15 cellular contexts compared by ENCODE assay signal in genomic region chr22:39360674-39361413, GRCh38. TPM values are rescaled to one million over a fixed set of nuclear protein-coding genes. Genes with fewer than 3 reads are reported as not detected.
A peak's percentile ranks its signal among the peaks of the same experiment; 100 is the strongest.
DNase-seq lines count a peak whose midpoint lies in the region; ATAC-seq, FAIRE-seq and TF ChIP-seq lines count a peak whose summit lies in the region.
"Had no signal": no experiment of that assay in that cellular context is flagged by ENCODE, and none has a peak within 500 bp of the region (broad histone marks: within the 10 kb centered on the region; RNA-seq: fewer than 3 reads in every experiment).

No MANE protein-coding gene starts in this region.

- H3K4me1 Mint-ChIP-seq in Caco-2 (ENCODE audit: low read depth, unreplicated experiment) (peaks cover 27% of the 10 kb centered on the region), mesothelial cell of epicardium (peaks cover 41% of the 10 kb centered on the region)
- no peaks in the 10 kb centered on the region for H3K4me1 Mint-ChIP-seq in T-helper 2 cell treated with Interferon-gamma antibody and Interleukin-4, amounts not matched to agents 5 μg/mL and 100 μg/mL, for 36 hours (ENCODE audit: low read depth)
- H3K4me1 Mint-ChIP-seq: CD4-positive, CD25-positive, alpha-beta regulatory T cell had no signal

- no peak overlapping the region for H3K27ac ChIP-seq in lower lobe of right lung

- DNase-seq in Caco-2 (peak; percentile 74 to 78), NCI-H146 (lab: John Stamatoyannopoulos, UW) (peak; percentile 62), bronchial epithelial cell (ENCODE audit: low read depth) (peak; percentile 74), mesothelial cell of epicardium (ENCODE audit: low spot score in 2 of 2, unreplicated experiment in 2 of 2) (no peak), hippocampal formation (lab: John Stamatoyannopoulos, UW) (no peak), lower lobe of right lung (no peak)
- DNase-seq in T-helper 2 cell treated with Interferon-gamma antibody and Interleukin-4, amounts not matched to agents 5 μg/mL and 100 μg/mL, for 36 hours (ENCODE audit: low spot score), result no peak
- no peak for DNase-seq in stimulated activated CD8-positive, alpha-beta memory T cell treated with anti-CD3 and anti-CD28 coated beads, Interleukin-4, amount 100 ng/mL, for 48 hours
- DNase-seq: activated CD8-positive, alpha-beta T cell treated with anti-CD3 and anti-CD28 coated beads, Interleukin-2, amount 10 ng/mL, durations not matched to agents 7 days and 5 days; CD4-positive, CD25-positive, alpha-beta regulatory T cell; NCI-H2081 had no signal

- H3K4me3 Mint-ChIP-seq in Caco-2 (ENCODE audit: unreplicated experiment) (no peak overlapping the region), mesothelial cell of epicardium (no peak overlapping the region)
- no peak overlapping the region for H3K4me3 Mint-ChIP-seq in T-helper 2 cell treated with Interferon-gamma antibody and Interleukin-4, amounts not matched to agents 5 μg/mL and 100 μg/mL, for 36 hours
- H3K4me3 Mint-ChIP-seq: activated CD8-positive, alpha-beta T cell treated with anti-CD3 and anti-CD28 coated beads, Interleukin-2, amount 10 ng/mL, durations not matched to agents 7 days and 5 days; activated naive CD8-positive, alpha-beta T cell; CD4-positive, CD25-positive, alpha-beta regulatory T cell had no signal

- ATAC-seq in lower lobe of right lung, result no peak
- ATAC-seq: activated CD8-positive, alpha-beta T cell treated with anti-CD3 and anti-CD28 coated beads, Interleukin-2, amount 10 ng/mL, durations not matched to agents 7 days and 5 days; HepG2 had no signal

- peaks cover 19% of the 10 kb centered on the region for H3K4me1 ChIP-seq in Caco-2
- H3K4me1 ChIP-seq in lower lobe of right lung, result no peaks in the 10 kb centered on the region

- BruUV-seq in Caco-2 (replicated peaks; lab: Mats Ljungman, UMichigan), result no TSS peak

- POLR2A ChIA-PET in Caco-2 (lab: Charles Lee), result interaction anchor here (0.7 to 1.0 kb wide), 2 partner anchors 17 to 41 kb away, joined by 3 read pairs; no protein-coding TSS in a partner anchor

- H3K27ac Mint-ChIP-seq in Caco-2 (ENCODE audit: unreplicated experiment) (peak overlapping the region; percentile 66), mesothelial cell of epicardium (peak overlapping the region; percentile 63)
- no peak overlapping the region for H3K27ac Mint-ChIP-seq in T-helper 2 cell treated with Interferon-gamma antibody and Interleukin-4, amounts not matched to agents 5 μg/mL and 100 μg/mL, for 36 hours
- H3K27ac Mint-ChIP-seq: activated CD8-positive, alpha-beta T cell treated with anti-CD3 and anti-CD28 coated beads, Interleukin-2, amount 10 ng/mL, durations not matched to agents 7 days and 5 days; activated naive CD8-positive, alpha-beta T cell had no signal

- H3K4me3 ChIP-seq in Caco-2 (ENCODE audit: low read depth, low read length) (no peak overlapping the region), bronchial epithelial cell (ENCODE audit: low read depth, low read length) (no peak overlapping the region), lower lobe of right lung (no peak overlapping the region)

- H3K9me3 Mint-ChIP-seq in Caco-2 (ENCODE audit: unreplicated experiment) (no peaks in the 10 kb centered on the region), mesothelial cell of epicardium (no peaks in the 10 kb centered on the region)
- H3K9me3 Mint-ChIP-seq in T-helper 2 cell treated with Interferon-gamma antibody and Interleukin-4, amounts not matched to agents 5 μg/mL and 100 μg/mL, for 36 hours, result no peaks in the 10 kb centered on the region
- H3K9me3 Mint-ChIP-seq: CD4-positive, CD25-positive, alpha-beta regulatory T cell had no signal

- H3K36me3 Mint-ChIP-seq in Caco-2 (ENCODE audit: insufficient read depth, unreplicated experiment), result no peaks in the 10 kb centered on the region
- peaks cover 13% of the 10 kb centered on the region for H3K36me3 Mint-ChIP-seq in mesothelial cell of epicardium
- H3K36me3 Mint-ChIP-seq in T-helper 2 cell treated with Interferon-gamma antibody and Interleukin-4, amounts not matched to agents 5 μg/mL and 100 μg/mL, for 36 hours (ENCODE audit: low read depth), result no peaks in the 10 kb centered on the region
- H3K36me3 Mint-ChIP-seq: activated naive CD8-positive, alpha-beta T cell; CD4-positive, CD25-positive, alpha-beta regulatory T cell had no signal

- no peak for TF ChIP-seq CTCF in Caco-2 (IDR thresholded peaks at IDR 0.05; ENCODE audit: insufficient read depth in 1 of 2, low read depth in 1 of 2, low read length in 1 of 2, severe bottlenecking in 1 of 2, unreplicated experiment in 1 of 2)
- no peak for TF ChIP-seq CTCF in bronchial epithelial cell (IDR thresholded peaks at IDR 0.05; ENCODE audit: insufficient read depth, low read length, severe bottlenecking)
- no peak for TF ChIP-seq CTCF in mesothelial cell of epicardium (IDR thresholded peaks at IDR 0.05; ENCODE audit: unreplicated experiment)
- TF ChIP-seq CTCF in lower lobe of right lung (IDR thresholded peaks at IDR 0.05), result no peak

- FAIRE-seq in bronchial epithelial cell (lab: Jason Lieb, UNC), result no peak
- FAIRE-seq: endometrium, HepG2 had no signal

- H3K36me3 ChIP-seq in Caco-2 (ENCODE audit: control insufficient read depth, insufficient read depth, low read length) (no peaks in the 10 kb centered on the region), bronchial epithelial cell (ENCODE audit: control insufficient read depth, insufficient read depth, low read length) (no peaks in the 10 kb centered on the region), lower lobe of right lung (no peaks in the 10 kb centered on the region)

- H3K9me3 ChIP-seq in Caco-2, result no peaks in the 10 kb centered on the region
- H3K9me3 ChIP-seq in lower lobe of right lung, result no peaks in the 10 kb centered on the region

- H3K27me3 Mint-ChIP-seq in Caco-2 (ENCODE audit: insufficient read depth, unreplicated experiment) (no peaks in the 10 kb centered on the region), mesothelial cell of epicardium (ENCODE audit: low read depth) (no peaks in the 10 kb centered on the region)
- H3K27me3 Mint-ChIP-seq in T-helper 2 cell treated with Interferon-gamma antibody and Interleukin-4, amounts not matched to agents 5 μg/mL and 100 μg/mL, for 36 hours (ENCODE audit: low read depth), result peaks cover 3% of the 10 kb centered on the region
- H3K27me3 Mint-ChIP-seq: activated naive CD8-positive, alpha-beta T cell had no signal

- CTCF ChIA-PET in Caco-2 (lab: Charles Lee), result no interaction called here

- no peaks in the 10 kb centered on the region for H3K27me3 ChIP-seq in Caco-2 (replicated peaks; ENCODE audit: control insufficient read depth, insufficient read depth, low read length)
- no peaks in the 10 kb centered on the region for H3K27me3 ChIP-seq in bronchial epithelial cell (ENCODE audit: control insufficient read depth, insufficient read depth, low read length)
- H3K27me3 ChIP-seq in lower lobe of right lung (ENCODE audit: low read depth), result no peaks in the 10 kb centered on the region

- intact Hi-C loops in Caco-2 (cut with micrococcal nuclease; ENCODE audit: unreplicated experiment) (no loop called here), lower lobe of right lung (cut with DNase I) (no loop called here)

RNA-seq across cellular contexts. Expression of gene SYNGR1, which starts 11.1 kb away (rescaled TPM):
- total RNA-seq in Caco-2 (2022), result 20.2 and 21.9 TPM in 2 replicates
- total RNA-seq in bronchial epithelial cell, result 0.26 and 2.0 TPM in 2 replicates
- 37.4 to 38.9 TPM (median 38.9 TPM) in 3 replicates for total RNA-seq in mesothelial cell of epicardium
- total RNA-seq in lower lobe of right lung, result 13.4 TPM
- total RNA-seq: T-helper 1 cell treated with Interleukin-12 subunit alpha and Interleukin-12 subunit beta and Interleukin-4 antibody, amounts not matched to agents 30 ng/mL and 1 ng/mL, for 36 hours had no signal

RNA-seq across cellular contexts. Expression of gene TAB1, which starts 38.7 kb away (rescaled TPM):
- total RNA-seq in Caco-2 (2022), result 25.7 and 26.1 TPM in 2 replicates
- total RNA-seq in bronchial epithelial cell, result 7.9 and 8.2 TPM in 2 replicates
- 30.1 to 32.9 TPM (median 30.6 TPM) in 3 replicates for total RNA-seq in mesothelial cell of epicardium
- total RNA-seq in lower lobe of right lung, result 27.2 TPM

RNA-seq across cellular contexts. Expression of gene RPL3, which starts 41.4 kb away (rescaled TPM):
- total RNA-seq in Caco-2 (2022) (1,668 and 1,699 TPM in 2 replicates), bronchial epithelial cell (5,727 and 8,485 TPM in 2 replicates), mesothelial cell of epicardium (2,423 to 2,513 TPM (median 2,494 TPM) in 3 replicates), lower lobe of right lung (1,467 TPM)

Comparison
In these comparisons a context has a peak if more than half of its experiments do, and no peak if none do; other contexts are left out.
1. DNase-seq: peak in Caco-2 (2 of 2), NCI-H146 (single experiment) and bronchial epithelial cell (single experiment); none in mesothelial cell of epicardium (0 of 2), hippocampal formation (0 of 2), lower lobe of right lung (single experiment), T-helper 2 cell treated with Interferon-gamma antibody and Interleukin-4, amounts not matched to agents 5 μg/mL and 100 μg/mL, for 36 hours (single experiment) and stimulated activated CD8-positive, alpha-beta memory T cell treated with anti-CD3 and anti-CD28 coated beads, Interleukin-4, amount 100 ng/mL, for 48 hours (single experiment).